Comparison of ENCODE assay signal across 1 cellular context in the genomic region with DNA sequence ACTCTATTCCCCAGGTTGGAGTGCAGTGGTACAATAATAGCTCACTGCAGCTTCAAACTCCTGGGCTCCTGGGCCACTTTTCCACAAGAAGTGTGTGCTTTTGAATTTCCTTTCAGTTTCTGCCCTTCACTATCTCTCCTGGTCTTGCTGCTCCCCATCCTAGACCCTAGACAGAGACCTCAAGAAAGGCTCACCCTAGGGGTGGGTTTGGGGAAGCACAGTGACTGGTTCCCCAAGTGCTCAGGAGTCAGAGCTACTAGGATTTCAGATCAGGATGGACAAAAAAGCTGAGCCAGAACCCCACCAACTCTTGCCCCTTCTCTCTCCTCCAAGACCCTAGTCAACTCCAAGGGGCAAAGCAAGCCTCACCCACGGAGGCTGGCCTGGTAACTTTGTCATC.
TF ChIP-seq lines count a peak whose summit lies in the region.

No MANE protein-coding gene starts in this region.

TF ChIP-seq in SK-N-SH treated with all-trans-retinoic acid at 6 μM for 48 hours, 23 proteins besides CTCF, POLR2A, EP300 and RAD21 (continued from another document):
- TF ChIP-seq, protein P1, sequence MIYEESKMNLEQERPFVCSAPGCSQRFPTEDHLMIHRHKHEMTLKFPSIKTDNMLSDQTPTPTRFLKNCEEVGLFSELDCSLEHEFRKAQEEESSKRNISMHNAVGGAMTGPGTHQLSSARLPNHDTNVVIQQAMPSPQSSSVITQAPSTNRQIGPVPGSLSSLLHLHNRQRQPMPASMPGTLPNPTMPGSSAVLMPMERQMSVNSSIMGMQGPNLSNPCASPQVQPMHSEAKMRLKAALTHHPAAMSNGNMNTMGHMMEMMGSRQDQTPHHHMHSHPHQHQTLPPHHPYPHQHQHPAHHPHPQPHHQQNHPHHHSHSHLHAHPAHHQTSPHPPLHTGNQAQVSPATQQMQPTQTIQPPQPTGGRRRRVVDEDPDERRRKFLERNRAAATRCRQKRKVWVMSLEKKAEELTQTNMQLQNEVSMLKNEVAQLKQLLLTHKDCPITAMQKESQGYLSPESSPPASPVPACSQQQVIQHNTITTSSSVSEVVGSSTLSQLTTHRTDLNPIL (CRISPR knock-in tag; IDR thresholded peaks at IDR 0.05; ENCODE audit: low read depth): no peak
- TF ChIP-seq, protein P2, sequence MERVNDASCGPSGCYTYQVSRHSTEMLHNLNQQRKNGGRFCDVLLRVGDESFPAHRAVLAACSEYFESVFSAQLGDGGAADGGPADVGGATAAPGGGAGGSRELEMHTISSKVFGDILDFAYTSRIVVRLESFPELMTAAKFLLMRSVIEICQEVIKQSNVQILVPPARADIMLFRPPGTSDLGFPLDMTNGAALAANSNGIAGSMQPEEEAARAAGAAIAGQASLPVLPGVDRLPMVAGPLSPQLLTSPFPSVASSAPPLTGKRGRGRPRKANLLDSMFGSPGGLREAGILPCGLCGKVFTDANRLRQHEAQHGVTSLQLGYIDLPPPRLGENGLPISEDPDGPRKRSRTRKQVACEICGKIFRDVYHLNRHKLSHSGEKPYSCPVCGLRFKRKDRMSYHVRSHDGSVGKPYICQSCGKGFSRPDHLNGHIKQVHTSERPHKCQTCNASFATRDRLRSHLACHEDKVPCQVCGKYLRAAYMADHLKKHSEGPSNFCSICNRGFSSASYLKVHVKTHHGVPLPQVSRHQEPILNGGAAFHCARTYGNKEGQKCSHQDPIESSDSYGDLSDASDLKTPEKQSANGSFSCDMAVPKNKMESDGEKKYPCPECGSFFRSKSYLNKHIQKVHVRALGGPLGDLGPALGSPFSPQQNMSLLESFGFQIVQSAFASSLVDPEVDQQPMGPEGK (CRISPR knock-in tag; IDR thresholded peaks at IDR 0.05; ENCODE audit: borderline replicate concordance): no peak
- no peak for TF ChIP-seq ZNF565 (CRISPR knock-in tag; conservative IDR thresholded peaks at IDR 0.05; ENCODE audit: low read depth)
- TF ChIP-seq ISL1 (CRISPR knock-in tag; IDR thresholded peaks at IDR 0.05): no peak
- TF ChIP-seq GLIS3 (CRISPR knock-in tag; IDR thresholded peaks at IDR 0.05): no peak
- no peak for TF ChIP-seq TOX (CRISPR knock-in tag; IDR thresholded peaks at IDR 0.05; ENCODE audit: borderline replicate concordance)
- TF ChIP-seq ZNF70 (CRISPR knock-in tag; IDR thresholded peaks at IDR 0.05): no peak
- no peak for TF ChIP-seq ZC3H10 (CRISPR knock-in tag; IDR thresholded peaks at IDR 0.05)
- no peak for TF ChIP-seq ZFP30 (CRISPR knock-in tag; IDR thresholded peaks at IDR 0.05)
TF ChIP-seq in SK-N-SH treated with all-trans-retinoic acid at 6 μM for 48 hours: peak in this region for 0.
